In genomic region chr2:11158916-11159573, GRCh38 we compare ENCODE assay signal across 19 cellular contexts.
"Had no signal": no experiment of that assay in that cellular context is flagged by ENCODE, and none has a peak within 500 bp of the region (broad histone marks: within the 10 kb centered on the region; RNA-seq: fewer than 3 reads in every experiment).

No MANE protein-coding gene starts in this region.

- ATAC-seq: left ventricle myocardium superior, right lobe of liver, T-cell, upper lobe of right lung had no signal

- H3K36me3 ChIP-seq: cardiac muscle cell, ovary, right lobe of liver had no signal

- H3K9me3 Mint-ChIP-seq: activated CD4-positive, alpha-beta T cell treated with anti-CD3 and anti-CD28 coated beads, Interleukin-2, amount 10 ng/mL, durations not matched to agents 7 days and 5 days; activated naive CD8-positive, alpha-beta T cell treated with anti-CD3 and anti-CD28 coated beads, Interleukin-2, amount 10 ng/mL, durations not matched to agents 7 days and 5 days; activated T-helper 1 cell treated with anti-CD3 and anti-CD28 coated beads, Interleukin-12 subunit alpha, Interleukin-12 subunit beta, Interleukin-2, Interleukin-4 antibody, amounts not matched to agents 30 ng/mL and 10 ng/mL and 1 ng/mL, durations not matched to agents 14 hours and 24 hours and 36 hours; neural crest cell; T-cell had no signal

- H3K9me3 ChIP-seq: ovary, right lobe of liver, testis, upper lobe of right lung had no signal

- H3K27me3 ChIP-seq: ovary, right lobe of liver, testis, upper lobe of right lung had no signal

- H3K27ac Mint-ChIP-seq: activated T-helper 1 cell treated with anti-CD3 and anti-CD28 coated beads, Interleukin-12 subunit alpha, Interleukin-12 subunit beta, Interleukin-2, Interleukin-4 antibody, amounts not matched to agents 30 ng/mL and 10 ng/mL and 1 ng/mL, durations not matched to agents 14 hours and 24 hours and 36 hours had no signal

- H3K4me3 ChIP-seq: cardiac muscle cell, ovary, right lobe of liver, testis, upper lobe of right lung had no signal

- DNase-seq: activated CD4-positive, alpha-beta T cell treated with anti-CD3 and anti-CD28 coated beads, Interleukin-2, amount 10 ng/mL, durations not matched to agents 7 days and 5 days; activated CD4-positive, CD25-positive, alpha-beta regulatory T cell; activated naive CD4-positive, alpha-beta T cell; activated naive CD8-positive, alpha-beta T cell treated with anti-CD3 and anti-CD28 coated beads, Interleukin-2, amount 10 ng/mL, durations not matched to agents 7 days and 5 days; activated T-cell treated with anti-CD3 and anti-CD28 coated beads for 4 hours; amygdala; erythroblast; foreskin melanocyte; left ventricle myocardium superior; ovary; small intestine; stimulated activated CD4-positive, alpha-beta T cell treated with anti-CD3 and anti-CD28 coated beads, Interleukin-4, amount 100 ng/mL, for 1 hour; T-cell; testis; upper lobe of right lung had no signal

- H3K27ac ChIP-seq: cardiac muscle cell, ovary, right lobe of liver, testis, upper lobe of right lung had no signal

- H3K27me3 Mint-ChIP-seq: activated CD4-positive, alpha-beta T cell treated with anti-CD3 and anti-CD28 coated beads, Interleukin-2, amount 10 ng/mL, durations not matched to agents 7 days and 5 days; activated naive CD8-positive, alpha-beta T cell treated with anti-CD3 and anti-CD28 coated beads, Interleukin-2, amount 10 ng/mL, durations not matched to agents 7 days and 5 days; T-cell had no signal

- H3K4me3 Mint-ChIP-seq: activated CD4-positive, alpha-beta T cell treated with anti-CD3 and anti-CD28 coated beads, Interleukin-2, amount 10 ng/mL, durations not matched to agents 7 days and 5 days; activated naive CD8-positive, alpha-beta T cell treated with anti-CD3 and anti-CD28 coated beads, Interleukin-2, amount 10 ng/mL, durations not matched to agents 7 days and 5 days; activated T-helper 1 cell treated with anti-CD3 and anti-CD28 coated beads, Interleukin-12 subunit alpha, Interleukin-12 subunit beta, Interleukin-2, Interleukin-4 antibody, amounts not matched to agents 30 ng/mL and 10 ng/mL and 1 ng/mL, durations not matched to agents 14 hours and 24 hours and 36 hours; neural crest cell; T-cell had no signal
